ENCODE assay signal across 11 cellular contexts in genomic region chr17:72342582-72343527, GRCh38.
DNase-seq lines count a peak whose midpoint lies in the region; ATAC-seq, FAIRE-seq and TF ChIP-seq lines count a peak whose summit lies in the region.
"Had no signal": no experiment of that assay in that cellular context is flagged by ENCODE, and none has a peak within 500 bp of the region (broad histone marks: within the 10 kb centered on the region; RNA-seq: fewer than 3 reads in every experiment).

No MANE protein-coding gene starts in this region.

- H3K9me3 Mint-ChIP-seq in neural progenitor cell: peaks cover 2% of the 10 kb centered on the region
- no peaks in the 10 kb centered on the region for H3K9me3 Mint-ChIP-seq in activated CD4-positive, alpha-beta T cell treated with anti-CD3 and anti-CD28 coated beads, Interleukin-2, amount 10 ng/mL, durations not matched to agents 7 days and 5 days
- H3K9me3 Mint-ChIP-seq: dendritic cell treated with granulocyte-macrophage colony-stimulating factor and Interleukin-4, amounts not matched to agents 40 ng/mL and 50 ng/mL, for 4 days had no signal

- peaks cover 40% of the 10 kb centered on the region for H3K4me1 ChIP-seq in A673 (ENCODE audit: insufficient read depth, low read length, poor library complexity, severe bottlenecking)
- H3K4me1 ChIP-seq in neural progenitor cell: peaks cover 5% of the 10 kb centered on the region

- H3K4me2 ChIP-seq in neural progenitor cell: no peak overlapping the region

- H3K79me2 ChIP-seq in neural progenitor cell (ENCODE audit: low read depth): no peaks in the 10 kb centered on the region

- intact Hi-C loops in A673 (cut with micrococcal nuclease; ENCODE audit: unreplicated experiment): no loop called here
- intact Hi-C loops in Right ventricle myocardium superior (cut with DNase I): no loop called here

- H3K36me3 Mint-ChIP-seq in neural progenitor cell: no peaks in the 10 kb centered on the region
- H3K36me3 Mint-ChIP-seq in activated CD4-positive, alpha-beta T cell treated with anti-CD3 and anti-CD28 coated beads, Interleukin-2, amount 10 ng/mL, durations not matched to agents 7 days and 5 days (ENCODE audit: low read depth): no peaks in the 10 kb centered on the region

- FAIRE-seq in RCC 7860 (lab: Jason Lieb, UNC): peak; percentile 72
- FAIRE-seq in GM19239 (lab: Jason Lieb, UNC): no peak

- DNase-seq in A673 (ENCODE audit: low spot score) (peak; percentile 66), RCC 7860 (ENCODE audit: low spot score) (peak; percentile 82), Right ventricle myocardium superior (peak; percentile 72), neural progenitor cell (ENCODE audit: low spot score) (no peak), GM19239 (ENCODE audit: insufficient read length, low spot score) (no peak), erythroblast (lab: John Stamatoyannopoulos, UW) (no peak)
- DNase-seq in activated CD4-positive, alpha-beta T cell treated with anti-CD3 and anti-CD28 coated beads, Interleukin-2, amount 10 ng/mL, durations not matched to agents 7 days and 5 days: no peak
- DNase-seq: activated T-cell treated with anti-CD3 and anti-CD28 coated beads, Interleukin-2, amount 50 U/mL, for 4 hours; NCI-H187 treated with DMSO at 0.1 percent for 48 hours had no signal

- H4K20me1 ChIP-seq in neural progenitor cell (ENCODE audit: low read depth): no peaks in the 10 kb centered on the region

- H3K27me3 ChIP-seq in A673 (replicated peaks; ENCODE audit: insufficient read depth, low read depth, low read length, poor library complexity) (no peaks in the 10 kb centered on the region), neural progenitor cell (no peaks in the 10 kb centered on the region)

- peaks cover 28% of the 10 kb centered on the region for H3K4me1 Mint-ChIP-seq in neural progenitor cell
- H3K4me1 Mint-ChIP-seq in activated CD4-positive, alpha-beta T cell treated with anti-CD3 and anti-CD28 coated beads, Interleukin-2, amount 10 ng/mL, durations not matched to agents 7 days and 5 days: no peaks in the 10 kb centered on the region

- peak overlapping the region; percentile 90 for H3K27ac Mint-ChIP-seq in neural progenitor cell
- H3K27ac Mint-ChIP-seq in activated CD4-positive, alpha-beta T cell treated with anti-CD3 and anti-CD28 coated beads, Interleukin-2, amount 10 ng/mL, durations not matched to agents 7 days and 5 days: no peak overlapping the region
- H3K27ac Mint-ChIP-seq: dendritic cell treated with granulocyte-macrophage colony-stimulating factor and Interleukin-4, amounts not matched to agents 40 ng/mL and 50 ng/mL, for 4 days had no signal

- BruUV-seq in A673 (replicated peaks; lab: Mats Ljungman, UMichigan): TSS peak; percentile 94

- no peak overlapping the region for H3K4me3 Mint-ChIP-seq in neural progenitor cell
- no peak overlapping the region for H3K4me3 Mint-ChIP-seq in activated CD4-positive, alpha-beta T cell treated with anti-CD3 and anti-CD28 coated beads, Interleukin-2, amount 10 ng/mL, durations not matched to agents 7 days and 5 days
- H3K4me3 Mint-ChIP-seq: activated T-cell treated with anti-CD3 and anti-CD28 coated beads, Interleukin-2, amount 50 U/mL, for 4 hours; dendritic cell treated with granulocyte-macrophage colony-stimulating factor and Interleukin-4, amounts not matched to agents 40 ng/mL and 50 ng/mL, for 4 days had no signal

- H3K9me3 ChIP-seq in A673 (ENCODE audit: low read depth, low read length, poor library complexity, severe bottlenecking): no peaks in the 10 kb centered on the region
- H3K9me3 ChIP-seq in neural progenitor cell (ENCODE audit: low read depth): no peaks in the 10 kb centered on the region

- TF ChIP-seq POLR2A in erythroblast (IDR thresholded peaks at IDR 0.05; ENCODE audit: low read length): no peak

- peaks cover 4% of the 10 kb centered on the region for H3K27me3 Mint-ChIP-seq in neural progenitor cell (ENCODE audit: insufficient read depth, low read depth)
- H3K27me3 Mint-ChIP-seq in activated CD4-positive, alpha-beta T cell treated with anti-CD3 and anti-CD28 coated beads, Interleukin-2, amount 10 ng/mL, durations not matched to agents 7 days and 5 days: no peaks in the 10 kb centered on the region
- H3K27me3 Mint-ChIP-seq: dendritic cell treated with granulocyte-macrophage colony-stimulating factor and Interleukin-4, amounts not matched to agents 40 ng/mL and 50 ng/mL, for 4 days had no signal

- H3K27ac ChIP-seq in A673 (ENCODE audit: low read depth, low read length, poor library complexity, severe bottlenecking): no peak overlapping the region
- no peak overlapping the region for H3K27ac ChIP-seq in neural progenitor cell

- no peaks in the 10 kb centered on the region for H3F3A ChIP-seq in neural progenitor cell (ENCODE audit: low read depth)

- TF ChIP-seq CTCF in A673 (conservative IDR thresholded peaks at IDR 0.05; ENCODE audit: low read depth, low read length) (no peak), neural progenitor cell (IDR thresholded peaks at IDR 0.05) (no peak)

- CTCF ChIA-PET in A673 (lab: Charles Lee): no interaction called here
- CTCF ChIA-PET in activated CD4-positive, alpha-beta T cell treated with anti-CD3 and anti-CD28 coated beads, Interleukin-2, amount 10 ng/mL, durations not matched to agents 7 days and 5 days (lab: Charles Lee): no interaction called here

- POLR2A ChIA-PET in A673 (lab: Charles Lee; ENCODE audit: low non-redundant PET): no interaction called here
- POLR2A ChIA-PET in activated CD4-positive, alpha-beta T cell treated with anti-CD3 and anti-CD28 coated beads, Interleukin-2, amount 10 ng/mL, durations not matched to agents 7 days and 5 days (lab: Charles Lee): no interaction called here

- no peak overlapping the region for H3K4me3 ChIP-seq in A673 (ENCODE audit: low read depth, low read length, poor library complexity, severe bottlenecking)
- H3K4me3 ChIP-seq in neural progenitor cell: no peak overlapping the region

- H2AFZ ChIP-seq in neural progenitor cell (replicated peaks): no peak overlapping the region

- ATAC-seq in Right ventricle myocardium superior (ENCODE audit: poor library complexity) (peak; percentile 76), HG03039 (IDR thresholded peaks at IDR 0.05; ENCODE audit: unreplicated experiment) (no peak)
- ATAC-seq: activated T-cell treated with anti-CD3 and anti-CD28 coated beads, Interleukin-2, amount 50 U/mL, for 4 hours had no signal

- H3K9ac ChIP-seq in neural progenitor cell: no peak overlapping the region

- H3K36me3 ChIP-seq in A673 (ENCODE audit: insufficient read depth, low read length, poor library complexity, severe bottlenecking) (no peaks in the 10 kb centered on the region), neural progenitor cell (no peaks in the 10 kb centered on the region)

Comparison
In these comparisons a context has a peak if more than half of its experiments do, and no peak if none do; other contexts are left out.
1. DNase-seq: peak in A673 (single experiment), RCC 7860 (single experiment) and Right ventricle myocardium superior (single experiment); none in neural progenitor cell (single experiment), activated CD4-positive, alpha-beta T cell treated with anti-CD3 and anti-CD28 coated beads, Interleukin-2, amount 10 ng/mL, durations not matched to agents 7 days and 5 days (single experiment), GM19239 (single experiment) and erythroblast (0 of 2).